ENCODE assay signal across 24 cellular contexts in the genomic region with DNA sequence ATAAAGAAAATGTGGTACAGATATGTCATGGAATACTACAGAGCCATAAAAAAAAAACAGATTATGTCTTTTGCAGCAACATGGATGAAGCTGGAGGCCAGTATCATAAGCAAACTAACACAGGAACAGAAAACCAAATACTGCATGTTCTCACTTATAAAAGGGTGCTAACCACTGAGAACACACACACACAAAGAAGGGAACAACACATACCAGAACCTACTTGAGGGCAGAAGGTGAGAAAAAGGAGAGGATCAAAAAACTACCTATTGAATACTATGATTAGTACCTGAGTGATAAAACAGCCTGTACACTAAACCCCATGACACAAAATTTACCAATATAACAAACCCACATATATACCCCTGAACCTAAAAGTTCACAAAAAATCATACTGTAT.
DNase-seq lines count a peak whose midpoint lies in the region; ATAC-seq and TF ChIP-seq lines count a peak whose summit lies in the region.
"Had no signal": no experiment of that assay in that cellular context is flagged by ENCODE, and none has a peak within 500 bp of the region (broad histone marks: within the 10 kb centered on the region; RNA-seq: fewer than 3 reads in every experiment).

No MANE protein-coding gene starts in this region.

- no peak for DNase-seq in effector memory CD8-positive, alpha-beta T cell
- DNase-seq in natural killer cell (no peak), substantia nigra (lab: John Stamatoyannopoulos, UW) (no peak), NCI-H2227 treated with DMSO at 0.1 percent for 48 hours (lab: John Stamatoyannopoulos, UW) (no peak), HPDE6-E6E7 (ENCODE audit: extremely low spot score) (no peak), mesenchymal stem cell (no peak)
- DNase-seq: 8988T; ACHN; AML-193; BE2C; CD4-positive, alpha-beta T cell; CD8-positive, alpha-beta memory T cell; DMS 273 treated with DMSO at 0.1 percent for 48 hours; DMS79; EL; GDM1; GM23248; H7; HCEC 1CT had no signal

- H2AK5ac ChIP-seq in mesenchymal stem cell (ENCODE audit: low read length, severe bottlenecking): no peak overlapping the region

- H3K9ac ChIP-seq in mesenchymal stem cell (ENCODE audit: low read length): no peak overlapping the region
- H3K9ac ChIP-seq: BLaER1 treated with 17β-estradiol and CSF1 and Interleukin-3, amounts not matched to agents 10 nM and 100 nM; GM23248 had no signal

- H2BK120ac ChIP-seq in mesenchymal stem cell (ENCODE audit: low read depth, low read length): no peak overlapping the region

- no peak overlapping the region for H2BK5ac ChIP-seq in mesenchymal stem cell (ENCODE audit: low read depth, low read length, poor library complexity, severe bottlenecking)

- H3K4me1 ChIP-seq in mesenchymal stem cell (ENCODE audit: control insufficient read depth, insufficient read depth, low read depth, low read length): no peaks in the 10 kb centered on the region
- H3K4me1 ChIP-seq: A549, BE2C had no signal

- H3K4me3 ChIP-seq in mesenchymal stem cell (ENCODE audit: insufficient read depth in 1 of 2, low read depth in 1 of 2, low read length in 2 of 2): no peak overlapping the region
- H3K4me3 ChIP-seq: A549; BLaER1 treated with 17β-estradiol and CSF1 and Interleukin-3, amounts not matched to agents 10 nM and 100 nM; GM23248 had no signal

- ATAC-seq in GM18520 (IDR thresholded peaks at IDR 0.05; ENCODE audit: unreplicated experiment) (peak; percentile 84), HG03175 (IDR thresholded peaks at IDR 0.05; ENCODE audit: unreplicated experiment) (peak; percentile 74), natural killer cell (peak; percentile 80 to 96 (median 89))
- peak; percentile 67 for ATAC-seq in effector memory CD8-positive, alpha-beta T cell (replicated peaks)
- ATAC-seq: A549 had no signal

- no peak overlapping the region for H3K14ac ChIP-seq in mesenchymal stem cell (ENCODE audit: low read length in 2 of 2)

- H3K79me1 ChIP-seq in mesenchymal stem cell (replicated peaks; ENCODE audit: low read length, poor library complexity, severe bottlenecking): no peaks in the 10 kb centered on the region

- no peak overlapping the region for H4K91ac ChIP-seq in mesenchymal stem cell (ENCODE audit: low read length)

- no peak overlapping the region for H3K4ac ChIP-seq in mesenchymal stem cell (ENCODE audit: low read depth in 1 of 2, low read length in 2 of 2)

- no peaks in the 10 kb centered on the region for H3K27me3 Mint-ChIP-seq in effector memory CD8-positive, alpha-beta T cell
- H3K27me3 Mint-ChIP-seq in natural killer cell (ENCODE audit: low read depth in 2 of 2): no peaks in the 10 kb centered on the region
- H3K27me3 Mint-ChIP-seq: CD4-positive, alpha-beta T cell; CD8-positive, alpha-beta memory T cell had no signal

- no peak overlapping the region for H3K27ac Mint-ChIP-seq in effector memory CD8-positive, alpha-beta T cell
- H3K27ac Mint-ChIP-seq in natural killer cell: peak overlapping the region; percentile 3 to 82
- H3K27ac Mint-ChIP-seq: CD14-positive monocyte; CD4-positive, alpha-beta T cell had no signal

- no peaks in the 10 kb centered on the region for H3K9me3 ChIP-seq in mesenchymal stem cell (ENCODE audit: control insufficient read depth, low read length)
- H3K9me3 ChIP-seq: A549; BE2C; BLaER1 treated with 17β-estradiol and CSF1 and Interleukin-3, amounts not matched to agents 10 nM and 100 nM had no signal

- H4K8ac ChIP-seq in mesenchymal stem cell (ENCODE audit: low read length): no peak overlapping the region

- H2AFZ ChIP-seq in mesenchymal stem cell (ENCODE audit: low read depth, low read length): no peak overlapping the region
- H2AFZ ChIP-seq: GM23248 had no signal

- no peak overlapping the region for H3K4me2 ChIP-seq in mesenchymal stem cell (ENCODE audit: low read length, poor library complexity, severe bottlenecking)
- H3K4me2 ChIP-seq: A549; BLaER1 treated with 17β-estradiol and CSF1 and Interleukin-3, amounts not matched to agents 10 nM and 100 nM had no signal

- H2BK15ac ChIP-seq in mesenchymal stem cell (ENCODE audit: low read depth, poor library complexity, severe bottlenecking): no peak overlapping the region

- H2BK12ac ChIP-seq in mesenchymal stem cell (ENCODE audit: low read length in 2 of 2): no peak overlapping the region

- no peak overlapping the region for H3K23ac ChIP-seq in mesenchymal stem cell (ENCODE audit: low read length in 2 of 2)

- no peaks in the 10 kb centered on the region for H3K27me3 ChIP-seq in mesenchymal stem cell (ENCODE audit: control insufficient read depth in 1 of 2, insufficient read depth in 1 of 2, low read length in 2 of 2)
- H3K27me3 ChIP-seq: BE2C; BLaER1 treated with 17β-estradiol and CSF1 and Interleukin-3, amounts not matched to agents 10 nM and 100 nM had no signal

- H3K9me3 Mint-ChIP-seq in effector memory CD8-positive, alpha-beta T cell: peaks cover 0 to 2% of the 10 kb centered on the region in 2 donors
- H3K9me3 Mint-ChIP-seq in natural killer cell: peaks cover 0 to 3% of the 10 kb centered on the region in 2 donors

- intact Hi-C loops in natural killer cell (cut with micrococcal nuclease): no loop called here

- H3K4me3 Mint-ChIP-seq in effector memory CD8-positive, alpha-beta T cell: peak overlapping the region in 1 of 2 donors; percentile 18
- H3K4me3 Mint-ChIP-seq in natural killer cell: peak overlapping the region; percentile 49
- H3K4me3 Mint-ChIP-seq: CD14-positive monocyte; CD4-positive, alpha-beta T cell had no signal

- H3K27ac ChIP-seq in substantia nigra (ENCODE audit: low read depth, low read length, poor library complexity, severe bottlenecking): no peak overlapping the region
- H3K27ac ChIP-seq in mesenchymal stem cell (ENCODE audit: low read length, poor library complexity, severe bottlenecking): no peak overlapping the region
- H3K27ac ChIP-seq: A549; BLaER1 treated with 17β-estradiol and CSF1 and Interleukin-3, amounts not matched to agents 10 nM and 100 nM; GM23248 had no signal

- no peak overlapping the region for H3K18ac ChIP-seq in mesenchymal stem cell (ENCODE audit: low read depth in 1 of 2, low read length in 2 of 2)

- peaks cover 9 to 19% of the 10 kb centered on the region in 2 donors for H3K4me1 Mint-ChIP-seq in effector memory CD8-positive, alpha-beta T cell (ENCODE audit: low read depth in 2 of 2)
- peaks cover 29 to 33% of the 10 kb centered on the region in 2 donors for H3K4me1 Mint-ChIP-seq in natural killer cell

- H3K36me3 ChIP-seq in mesenchymal stem cell (ENCODE audit: control insufficient read depth in 1 of 2, insufficient read depth in 2 of 2, low read depth in 1 of 2, low read length in 2 of 2): no peaks in the 10 kb centered on the region
- H3K36me3 ChIP-seq: BE2C; BLaER1 treated with 17β-estradiol and CSF1 and Interleukin-3, amounts not matched to agents 10 nM and 100 nM had no signal

- H3K36me3 Mint-ChIP-seq in effector memory CD8-positive, alpha-beta T cell (ENCODE audit: insufficient read depth): no peaks in the 10 kb centered on the region
- H3K36me3 Mint-ChIP-seq in natural killer cell: no peaks in the 10 kb centered on the region
- H3K36me3 Mint-ChIP-seq: CD14-positive monocyte had no signal

- TF ChIP-seq CTCF in natural killer cell (IDR thresholded peaks at IDR 0.05): no peak

Comparison
In these comparisons a context has a peak if more than half of its experiments do, and no peak if none do; other contexts are left out.
1. H3K27ac Mint-ChIP-seq: peak in natural killer cell (2 of 2); none in effector memory CD8-positive, alpha-beta T cell (0 of 2).
2. Peak in every context shown above with its lines, with median percentiles within 50 percentile points of each other: ATAC-seq.